23 cellular contexts compared by ENCODE assay signal in the genomic region with DNA sequence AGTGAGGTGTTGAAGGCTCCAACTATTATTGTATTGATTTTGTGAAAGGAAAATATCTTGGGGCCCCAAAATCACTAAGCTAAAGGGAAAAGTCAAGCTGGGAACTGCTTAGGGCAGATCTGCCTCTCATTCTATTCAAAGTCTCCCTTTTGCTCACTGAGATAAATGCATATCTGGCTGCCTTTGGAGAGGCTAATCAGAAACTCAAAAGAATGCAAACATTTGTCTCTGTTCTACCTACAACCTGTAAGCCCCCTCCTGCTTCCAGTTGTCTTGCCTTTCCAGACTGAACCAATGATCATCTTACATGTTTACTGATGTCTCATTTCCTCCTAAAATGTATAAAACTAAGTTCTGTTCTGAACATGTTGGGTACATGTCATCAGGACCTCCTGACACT.
"Had no signal": no experiment of that assay in that cellular context is flagged by ENCODE, and none has a peak within 500 bp of the region (broad histone marks: within the 10 kb centered on the region; RNA-seq: fewer than 3 reads in every experiment).

No MANE protein-coding gene starts in this region.

- H3K4me1 ChIP-seq: left lung, lower lobe of right lung, psoas muscle, right lobe of liver, testis, tibial nerve, upper lobe of right lung, vagina had no signal

- H3K27me3 Mint-ChIP-seq: naive thymus-derived CD4-positive, alpha-beta T cell; stimulated activated memory B cell treated with anti-CD40 and anti-IgM and Interleukin-4, amounts not matched to agents 10 μg/mL and 1 μg/mL and 100 μg/mL, for 72 hours; stimulated activated naive CD8-positive, alpha-beta T cell treated with anti-CD3 and anti-CD28 coated beads, Interleukin-15, Interleukin-2, amounts not matched to agents 100 ng/mL and 50 ng/mL, for 24 hours had no signal

- H3K36me3 ChIP-seq: gastrocnemius medialis, heart right ventricle, left lung, lower lobe of right lung, neutrophil, right lobe of liver, tibial nerve, upper lobe of right lung, vagina had no signal

- H3K27me3 ChIP-seq: dorsolateral prefrontal cortex, gastrocnemius medialis, heart right ventricle, left lung, neutrophil, right lobe of liver, testis, tibial nerve, upper lobe of right lung, vagina had no signal

- FAIRE-seq: islet of Langerhans had no signal

- ATAC-seq: esophagus mucosa; gastrocnemius medialis; heart right ventricle; left lung; lower lobe of right lung; naive thymus-derived CD4-positive, alpha-beta T cell; psoas muscle; right lobe of liver; stimulated activated memory B cell treated with anti-CD40 and anti-IgM and Interleukin-4, amounts not matched to agents 10 μg/mL and 1 μg/mL and 100 μg/mL, for 72 hours; upper lobe of right lung had no signal

- H3K9me3 ChIP-seq: right lobe of liver, testis, upper lobe of right lung, vagina had no signal

- H3K4me1 Mint-ChIP-seq: naive thymus-derived CD4-positive, alpha-beta T cell; nephron progenitor cell; stimulated activated memory B cell treated with anti-CD40 and anti-IgM and Interleukin-4, amounts not matched to agents 10 μg/mL and 1 μg/mL and 100 μg/mL, for 72 hours had no signal

- H3K4me3 Mint-ChIP-seq: naive thymus-derived CD4-positive, alpha-beta T cell; nephron progenitor cell; stimulated activated memory B cell treated with anti-CD40 and anti-IgM and Interleukin-4, amounts not matched to agents 10 μg/mL and 1 μg/mL and 100 μg/mL, for 72 hours; stimulated activated naive CD8-positive, alpha-beta T cell treated with anti-CD3 and anti-CD28 coated beads, Interleukin-15, Interleukin-2, amounts not matched to agents 100 ng/mL and 50 ng/mL, for 24 hours had no signal

- H3K4me3 ChIP-seq: dorsolateral prefrontal cortex, gastrocnemius medialis, heart right ventricle, left lung, lower lobe of right lung, psoas muscle, right lobe of liver, testis, tibial nerve, upper lobe of right lung, vagina had no signal

- H3K27ac ChIP-seq: dorsolateral prefrontal cortex, gastrocnemius medialis, heart right ventricle, left lung, lower lobe of right lung, neutrophil, psoas muscle, right lobe of liver, testis, tibial nerve, upper lobe of right lung, vagina had no signal

- DNase-seq: cortex of kidney; dorsolateral prefrontal cortex; effector CD8-positive, alpha-beta T cell; gastrocnemius medialis; heart right ventricle; hypothalamus; left lung; lower lobe of right lung; naive thymus-derived CD4-positive, alpha-beta T cell; nephron progenitor cell; psoas muscle; retina; right lobe of liver; stimulated activated CD4-positive, alpha-beta T cell treated with anti-CD3 and anti-CD28 coated beads, Interleukin-4, amount 100 ng/mL, for 24 hours; testis; upper lobe of right lung had no signal

- H3K36me3 Mint-ChIP-seq: naive thymus-derived CD4-positive, alpha-beta T cell; stimulated activated memory B cell treated with anti-CD40 and anti-IgM and Interleukin-4, amounts not matched to agents 10 μg/mL and 1 μg/mL and 100 μg/mL, for 72 hours had no signal

- H3K27ac Mint-ChIP-seq: naive thymus-derived CD4-positive, alpha-beta T cell; nephron progenitor cell; stimulated activated memory B cell treated with anti-CD40 and anti-IgM and Interleukin-4, amounts not matched to agents 10 μg/mL and 1 μg/mL and 100 μg/mL, for 72 hours; stimulated activated naive CD8-positive, alpha-beta T cell treated with anti-CD3 and anti-CD28 coated beads, Interleukin-15, Interleukin-2, amounts not matched to agents 100 ng/mL and 50 ng/mL, for 24 hours had no signal
